ENCODE assay signal across 9 cellular contexts in genomic region chr3:107846282-107846852, GRCh38.
DNase-seq lines count a peak whose midpoint lies in the region; ATAC-seq and TF ChIP-seq lines count a peak whose summit lies in the region.
"Had no signal": no experiment of that assay in that cellular context is flagged by ENCODE, and none has a peak within 500 bp of the region (broad histone marks: within the 10 kb centered on the region; RNA-seq: fewer than 3 reads in every experiment).

No MANE protein-coding gene starts in this region.

- in situ Hi-C loops in gastrocnemius medialis (cut with MboI; ENCODE audit: low sequenced_read_pairs in 4 of 4): no loop called here

- no peaks in the 10 kb centered on the region for H3K4me1 Mint-ChIP-seq in activated T-helper 1 cell treated with anti-CD3 and anti-CD28 coated beads, Interleukin-12 subunit alpha, Interleukin-12 subunit beta, Interleukin-2, Interleukin-4 antibody, amounts not matched to agents 30 ng/mL and 10 ng/mL and 1 ng/mL, durations not matched to agents 14 hours and 24 hours and 36 hours (ENCODE audit: low read depth)

- ATAC-seq in gastrocnemius medialis (no peak), HG03108 (IDR thresholded peaks at IDR 0.05; ENCODE audit: unreplicated experiment) (no peak)
- ATAC-seq: activated naive CD4-positive, alpha-beta T cell treated with anti-CD3 and anti-CD28 coated beads, Interleukin-2, amount 50 U/mL, for 72 hours had no signal

- DNase-seq in activated effector memory CD4-positive, alpha-beta T cell treated with anti-CD3 and anti-CD28 coated beads, Interleukin-2, amount 50 U/mL, for 16 hours: peak; percentile 67
- no peak for DNase-seq in activated effector memory CD4-positive, alpha-beta T cell treated with Interleukin-2 at 50 U/mL for 16 hours
- DNase-seq in NOMO-1 treated with DMSO at 0.1 percent for 48 hours (lab: John Stamatoyannopoulos, UW; ENCODE audit: unreplicated experiment) (peak; percentile 60), astrocyte of the hippocampus (ENCODE audit: low read depth, low spot score) (peak; percentile 60), hippocampal formation (lab: John Stamatoyannopoulos, UW) (peak; percentile 25 to 37), gastrocnemius medialis (peak in 1 of 2 donors; percentile 20)
- DNase-seq in activated T-helper 1 cell treated with anti-CD3 and anti-CD28 coated beads, Interleukin-12 subunit alpha, Interleukin-12 subunit beta, Interleukin-2, Interleukin-4 antibody, amounts not matched to agents 30 ng/mL and 10 ng/mL and 1 ng/mL, durations not matched to agents 14 hours and 24 hours and 36 hours (ENCODE audit: low spot score): no peak

- H3K27me3 ChIP-seq in gastrocnemius medialis: no peaks in the 10 kb centered on the region

- intact Hi-C loops in gastrocnemius medialis (cut with DNase I; ENCODE audit: low total_unique reads): loop anchor here (5.0 to 10.0 kb wide), 2 partner anchors 184 to 612 kb away; no protein-coding TSS in a partner anchor
- intact Hi-C loops in activated T-helper 1 cell treated with anti-CD3 and anti-CD28 coated beads, Interleukin-12 subunit alpha, Interleukin-12 subunit beta, Interleukin-2, Interleukin-4 antibody, amounts not matched to agents 30 ng/mL and 10 ng/mL and 1 ng/mL, durations not matched to agents 14 hours and 24 hours and 36 hours (cut with micrococcal nuclease): loop anchor here (5.0 to 10.0 kb wide), 2 partner anchors 172 to 609 kb away; no protein-coding TSS in a partner anchor

- no peaks in the 10 kb centered on the region for H3K9me3 ChIP-seq in gastrocnemius medialis

- H3K27ac Mint-ChIP-seq in activated T-helper 1 cell treated with anti-CD3 and anti-CD28 coated beads, Interleukin-12 subunit alpha, Interleukin-12 subunit beta, Interleukin-2, Interleukin-4 antibody, amounts not matched to agents 30 ng/mL and 10 ng/mL and 1 ng/mL, durations not matched to agents 14 hours and 24 hours and 36 hours: no peak overlapping the region
- H3K27ac Mint-ChIP-seq: activated naive CD4-positive, alpha-beta T cell treated with anti-CD3 and anti-CD28 coated beads, Interleukin-2, amount 50 U/mL, for 72 hours had no signal

- no peak overlapping the region for H3K4me3 Mint-ChIP-seq in activated T-helper 1 cell treated with anti-CD3 and anti-CD28 coated beads, Interleukin-12 subunit alpha, Interleukin-12 subunit beta, Interleukin-2, Interleukin-4 antibody, amounts not matched to agents 30 ng/mL and 10 ng/mL and 1 ng/mL, durations not matched to agents 14 hours and 24 hours and 36 hours

- H3K27me3 Mint-ChIP-seq in activated T-helper 1 cell treated with anti-CD3 and anti-CD28 coated beads, Interleukin-12 subunit alpha, Interleukin-12 subunit beta, Interleukin-2, Interleukin-4 antibody, amounts not matched to agents 30 ng/mL and 10 ng/mL and 1 ng/mL, durations not matched to agents 14 hours and 24 hours and 36 hours (ENCODE audit: insufficient read depth): peaks cover 5% of the 10 kb centered on the region

- peak in 3 of 5 experiments; percentile 22 to 41 (median 29) for TF ChIP-seq CTCF in gastrocnemius medialis (IDR thresholded peaks at IDR 0.05 in 4 of 5, conservative IDR thresholded peaks at IDR 0.05 in 1 of 5)

- H3K9me3 Mint-ChIP-seq in activated T-helper 1 cell treated with anti-CD3 and anti-CD28 coated beads, Interleukin-12 subunit alpha, Interleukin-12 subunit beta, Interleukin-2, Interleukin-4 antibody, amounts not matched to agents 30 ng/mL and 10 ng/mL and 1 ng/mL, durations not matched to agents 14 hours and 24 hours and 36 hours: no peaks in the 10 kb centered on the region

- no peak for TF ChIP-seq POLR2A in gastrocnemius medialis (IDR thresholded peaks at IDR 0.05)

- H3K27ac ChIP-seq in gastrocnemius medialis: no peak overlapping the region

- no peak overlapping the region for H3K4me3 ChIP-seq in gastrocnemius medialis

- H3K36me3 ChIP-seq in gastrocnemius medialis: no peaks in the 10 kb centered on the region

- no peaks in the 10 kb centered on the region for H3K4me1 ChIP-seq in gastrocnemius medialis

- no peaks in the 10 kb centered on the region for H3K36me3 Mint-ChIP-seq in activated T-helper 1 cell treated with anti-CD3 and anti-CD28 coated beads, Interleukin-12 subunit alpha, Interleukin-12 subunit beta, Interleukin-2, Interleukin-4 antibody, amounts not matched to agents 30 ng/mL and 10 ng/mL and 1 ng/mL, durations not matched to agents 14 hours and 24 hours and 36 hours (ENCODE audit: low read depth)
- H3K36me3 Mint-ChIP-seq: activated naive CD4-positive, alpha-beta T cell treated with anti-CD3 and anti-CD28 coated beads, Interleukin-2, amount 50 U/mL, for 72 hours had no signal

Comparison
In these comparisons a context has a peak if more than half of its experiments do, and no peak if none do; other contexts are left out.
1. DNase-seq: peak in activated effector memory CD4-positive, alpha-beta T cell treated with anti-CD3 and anti-CD28 coated beads, Interleukin-2, amount 50 U/mL, for 16 hours (single experiment), NOMO-1 treated with DMSO at 0.1 percent for 48 hours (single experiment), astrocyte of the hippocampus (single experiment) and hippocampal formation (2 of 2); none in activated effector memory CD4-positive, alpha-beta T cell treated with Interleukin-2 at 50 U/mL for 16 hours (single experiment) and activated T-helper 1 cell treated with anti-CD3 and anti-CD28 coated beads, Interleukin-12 subunit alpha, Interleukin-12 subunit beta, Interleukin-2, Interleukin-4 antibody, amounts not matched to agents 30 ng/mL and 10 ng/mL and 1 ng/mL, durations not matched to agents 14 hours and 24 hours and 36 hours (single experiment).